24 cellular contexts compared by ENCODE assay signal in genomic region chr19:40502081-40502480, GRCh38. TPM values are rescaled to one million over a fixed set of nuclear protein-coding genes. Genes with fewer than 3 reads are reported as not detected.
"Had no signal": no experiment of that assay in that cellular context is flagged by ENCODE, and none has a peak within 500 bp of the region (broad histone marks: within the 10 kb centered on the region; RNA-seq: fewer than 3 reads in every experiment).

No MANE protein-coding gene starts in this region.

- H3K9me3 Mint-ChIP-seq: dendritic cell treated with granulocyte-macrophage colony-stimulating factor and Interleukin-4, amounts not matched to agents 40 ng/mL and 50 ng/mL, for 4 days; effector memory CD8-positive, alpha-beta T cell; endodermal cell; mesothelial cell of epicardium had no signal

- H3K36me3 ChIP-seq: colonic mucosa, esophagus squamous epithelium, gastrocnemius medialis, heart right ventricle, left lung, lower lobe of right lung had no signal

- H3K4me1 Mint-ChIP-seq: endodermal cell, mesothelial cell of epicardium had no signal

- H3K9me3 ChIP-seq: colonic mucosa, esophagus squamous epithelium, gastrocnemius medialis, heart right ventricle, left lung, lower lobe of right lung, mucosa of descending colon had no signal

- H3K4me1 ChIP-seq: colonic mucosa, esophagus squamous epithelium, gastrocnemius medialis, heart right ventricle, left lung, lower lobe of right lung had no signal

- DNase-seq: colonic mucosa; cortex of kidney; effector CD8-positive, alpha-beta T cell; effector memory CD8-positive, alpha-beta T cell; esophagus squamous epithelium; foreskin melanocyte; gastrocnemius medialis; glutamatergic neuron; heart right ventricle; hippocampal formation; left cardiac atrium; left lung; left ventricle myocardium superior; lower lobe of right lung; mesenchymal stem cell had no signal

- H3K27me3 ChIP-seq: colonic mucosa, gastrocnemius medialis had no signal

- H3K4me3 Mint-ChIP-seq: dendritic cell treated with granulocyte-macrophage colony-stimulating factor and Interleukin-4, amounts not matched to agents 40 ng/mL and 50 ng/mL, for 4 days; effector memory CD8-positive, alpha-beta T cell; endodermal cell; mesothelial cell of epicardium had no signal

- H3K27ac Mint-ChIP-seq: dendritic cell treated with granulocyte-macrophage colony-stimulating factor and Interleukin-4, amounts not matched to agents 40 ng/mL and 50 ng/mL, for 4 days; effector memory CD8-positive, alpha-beta T cell; endodermal cell; mesothelial cell of epicardium had no signal

- H3K27ac ChIP-seq: colonic mucosa, epithelial cell of prostate, esophagus squamous epithelium, gastrocnemius medialis, heart right ventricle, left lung, lower lobe of right lung had no signal

- H3K4me3 ChIP-seq: colonic mucosa, esophagus squamous epithelium, gastrocnemius medialis, heart right ventricle, left lung, lower lobe of right lung, mucosa of descending colon had no signal

- FAIRE-seq: endometrium, islet of Langerhans, keratinocyte had no signal

- H3K36me3 Mint-ChIP-seq: mesothelial cell of epicardium had no signal

RNA-seq across cellular contexts. Expression of gene SPTBN4, which starts 35.3 kb away (rescaled TPM):
- total RNA-seq: lung microvascular endothelial cell had no signal
